In the genomic region with DNA sequence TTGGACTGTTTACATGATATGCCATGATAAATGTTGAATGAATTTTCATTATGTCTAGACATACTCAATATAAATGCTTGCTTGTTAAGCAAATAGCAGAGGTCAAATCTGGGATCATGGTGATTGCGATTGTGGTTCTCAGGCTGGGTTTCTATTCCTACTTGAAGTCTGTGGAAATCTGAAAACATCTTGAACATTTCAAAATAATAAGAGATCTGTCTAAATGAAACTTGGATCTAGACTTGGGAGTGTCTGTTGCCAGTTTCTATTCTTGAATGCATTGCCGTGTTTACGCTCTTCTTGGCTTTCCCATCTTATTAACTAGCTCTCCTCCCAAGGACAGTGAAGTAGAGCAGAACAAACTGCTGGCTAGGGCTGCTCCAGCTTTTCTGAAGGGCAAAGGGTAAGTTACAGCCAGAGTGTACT, we compare ENCODE assay signal across 14 cellular contexts.
DNase-seq lines count a peak whose midpoint lies in the region; ATAC-seq and TF ChIP-seq lines count a peak whose summit lies in the region.
"Had no signal": no experiment of that assay in that cellular context is flagged by ENCODE, and none has a peak within 500 bp of the region (broad histone marks: within the 10 kb centered on the region; RNA-seq: fewer than 3 reads in every experiment).

No MANE protein-coding gene starts in this region.

- H3K4me1 ChIP-seq in breast epithelium (no peaks in the 10 kb centered on the region), hepatocyte (ENCODE audit: insufficient read depth) (no peaks in the 10 kb centered on the region)
- H3K4me1 ChIP-seq: Caco-2 had no signal

- no peaks in the 10 kb centered on the region for H3K36me3 Mint-ChIP-seq in MCF 10A (ENCODE audit: insufficient read depth, unreplicated experiment)

- no TSS peak for BruUV-seq in MCF 10A (replicated peaks; lab: Mats Ljungman, UMichigan)

- TF ChIP-seq POLR2A in breast epithelium (IDR thresholded peaks at IDR 0.05), result no peak

- intact Hi-C loops in breast epithelium (cut with DNase I; ENCODE audit: low total_unique reads) (no loop called here), MCF 10A (cut with micrococcal nuclease) (no loop called here)

- H3K36me3 ChIP-seq in breast epithelium (no peaks in the 10 kb centered on the region), hepatocyte (replicated peaks; ENCODE audit: insufficient read depth, low read depth) (no peaks in the 10 kb centered on the region)

- no peaks in the 10 kb centered on the region for H3K4me1 Mint-ChIP-seq in MCF 10A (ENCODE audit: insufficient read depth, unreplicated experiment)

- H2AFZ ChIP-seq in hepatocyte, result no peak overlapping the region

- POLR2A ChIA-PET in MCF 10A (lab: Yijun Ruan, JAX), result no interaction called here

- H3K27me3 Mint-ChIP-seq in MCF 10A (ENCODE audit: insufficient read depth, unreplicated experiment), result peaks cover 17% of the 10 kb centered on the region

- H3K4me3 ChIP-seq in breast epithelium (peak overlapping the region in 1 of 3 donors; percentile 38), hepatocyte (no peak overlapping the region)

- no peak for ATAC-seq in activated CD4-positive, CD25-positive, alpha-beta regulatory T cell treated with anti-CD3 and anti-CD28 coated beads, Interleukin-2, amount 50 U/mL, for 24 hours
- ATAC-seq: activated naive CD8-positive, alpha-beta T cell treated with anti-CD3 and anti-CD28 coated beads, Interleukin-2, amount 50 U/mL, for 24 hours; Panc1 had no signal

- H3K27ac ChIP-seq in breast epithelium (peak overlapping the region; percentile 73 to 74), hepatocyte (no peak overlapping the region)

- H3K27ac Mint-ChIP-seq in MCF 10A (ENCODE audit: low read depth, unreplicated experiment), result no peak overlapping the region
- H3K27ac Mint-ChIP-seq: activated naive CD8-positive, alpha-beta T cell treated with anti-CD3 and anti-CD28 coated beads, Interleukin-2, amount 50 U/mL, for 24 hours; stimulated activated naive CD8-positive, alpha-beta T cell treated with anti-CD3 and anti-CD28 coated beads, Interleukin-15, Interleukin-2, amounts not matched to agents 100 ng/mL and 50 ng/mL, for 24 hours had no signal

- no peaks in the 10 kb centered on the region for H3K9me3 Mint-ChIP-seq in MCF 10A (ENCODE audit: unreplicated experiment)
- H3K9me3 Mint-ChIP-seq: stimulated activated naive CD8-positive, alpha-beta T cell treated with anti-CD3 and anti-CD28 coated beads, Interleukin-15, Interleukin-2, amounts not matched to agents 100 ng/mL and 50 ng/mL, for 24 hours had no signal

- H4K20me1 ChIP-seq in hepatocyte (ENCODE audit: insufficient read depth, poor library complexity, severe bottlenecking), result no peaks in the 10 kb centered on the region

- no peaks in the 10 kb centered on the region for H3K79me2 ChIP-seq in hepatocyte

- H3K9me3 ChIP-seq in breast epithelium (no peaks in the 10 kb centered on the region), hepatocyte (ENCODE audit: low read depth) (no peaks in the 10 kb centered on the region)
- H3K9me3 ChIP-seq: Caco-2 had no signal

- peak overlapping the region; percentile 5 for H3K4me2 ChIP-seq in hepatocyte

- CTCF ChIA-PET in MCF 10A (lab: Yijun Ruan, JAX), result interaction anchor here (0.8 to 2.0 kb wide), 4 partner anchors 8 to 715 kb away, joined by 3 to 5 read pairs (median 3); no protein-coding TSS in a partner anchor

- 72% methylated on average over 3 of the region's 3 CpGs for WGBS in hepatocyte (ENCODE audit: low lambda C conversion rate, missing lambda C conversion rate)

- H3K27me3 ChIP-seq in breast epithelium (no peaks in the 10 kb centered on the region), hepatocyte (no peaks in the 10 kb centered on the region)

- DNase-seq in breast epithelium (ENCODE audit: low spot score in 2 of 2), result no peak
- no peak for DNase-seq in MCF 10A (ENCODE audit: unreplicated experiment)
- DNase-seq in hepatocyte (ENCODE audit: low spot score), result no peak
- peak; percentile 49 for DNase-seq in putamen (ENCODE audit: low spot score)
- no peak for DNase-seq in NCI-H1694 treated with DMSO at 0.1 percent for 48 hours (lab: John Stamatoyannopoulos, UW)
- no peak for DNase-seq in DMS114 treated with DMSO at 0.1 percent for 48 hours (lab: John Stamatoyannopoulos, UW; ENCODE audit: unreplicated experiment)
- no peak for DNase-seq in SHP77 treated with DMSO at 0.1 percent for 48 hours (lab: John Stamatoyannopoulos, UW)
- DNase-seq: activated naive CD8-positive, alpha-beta T cell treated with anti-CD3 and anti-CD28 coated beads, Interleukin-2, amount 50 U/mL, for 24 hours; Caco-2; NCI-H446 treated with DMSO at 0.1 percent for 48 hours; stimulated activated CD4-positive, alpha-beta T cell treated with anti-CD3 and anti-CD28 coated beads, Interleukin-4, amount 100 ng/mL, for 24 hours had no signal

- TF ChIP-seq CTCF in breast epithelium (IDR thresholded peaks at IDR 0.05) (no peak), MCF 10A (IDR thresholded peaks at IDR 0.05; ENCODE audit: unreplicated experiment) (no peak), hepatocyte (IDR thresholded peaks at IDR 0.05; ENCODE audit: poor library complexity) (no peak)

- H3K4me3 Mint-ChIP-seq in MCF 10A (ENCODE audit: unreplicated experiment), result no peak overlapping the region
- H3K4me3 Mint-ChIP-seq: activated naive CD8-positive, alpha-beta T cell treated with anti-CD3 and anti-CD28 coated beads, Interleukin-2, amount 50 U/mL, for 24 hours; stimulated activated naive CD8-positive, alpha-beta T cell treated with anti-CD3 and anti-CD28 coated beads, Interleukin-15, Interleukin-2, amounts not matched to agents 100 ng/mL and 50 ng/mL, for 24 hours had no signal

- no peaks in the 10 kb centered on the region for H3K9me2 ChIP-seq in hepatocyte (replicated peaks; ENCODE audit: insufficient read depth)
